ENCODE assay signal across 9 cellular contexts in the genomic region with DNA sequence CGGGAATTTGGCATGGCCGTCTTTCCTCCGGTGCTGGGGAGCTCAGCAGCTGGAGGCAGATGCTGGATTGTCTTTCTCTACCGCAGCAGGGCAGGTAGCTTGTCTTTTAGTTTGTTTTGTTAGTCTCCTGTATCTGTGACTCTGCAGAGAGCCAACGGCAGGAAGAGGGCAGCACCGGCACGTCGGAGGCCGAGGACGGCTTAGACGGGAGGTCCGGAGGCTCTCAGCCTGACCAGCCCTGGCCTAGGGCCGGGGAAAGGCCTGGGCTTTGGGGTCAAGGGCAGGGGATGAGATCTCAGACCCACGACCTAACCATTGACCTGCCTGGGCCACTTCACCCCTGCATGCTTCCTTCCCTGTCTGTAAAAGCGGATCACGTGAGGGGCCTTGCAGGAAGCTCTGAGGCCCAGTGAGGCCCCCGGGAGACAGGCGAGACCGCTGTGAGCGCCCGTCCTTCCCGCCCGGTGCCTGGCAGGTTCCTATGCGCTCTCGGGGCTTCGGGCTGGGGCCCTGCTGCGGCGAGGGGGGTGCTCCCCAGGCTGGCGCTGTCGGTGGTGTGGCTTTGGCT.
DNase-seq lines count a peak whose midpoint lies in the region; ATAC-seq and TF ChIP-seq lines count a peak whose summit lies in the region.
"Had no signal": no experiment of that assay in that cellular context is flagged by ENCODE, and none has a peak within 500 bp of the region (broad histone marks: within the 10 kb centered on the region; RNA-seq: fewer than 3 reads in every experiment).

No MANE protein-coding gene starts in this region.

- H3K9me3 Mint-ChIP-seq in natural killer cell, result no peaks in the 10 kb centered on the region
- no peaks in the 10 kb centered on the region for H3K9me3 Mint-ChIP-seq in activated T-helper 2 cell treated with anti-CD3 and anti-CD28 coated beads, Interferon-gamma antibody, Interleukin-2, Interleukin-4, amounts not matched to agents 10 μg/mL and 5 μg/mL and 100 μg/mL, durations not matched to agents 14 hours and 24 hours and 36 hours
- H3K9me3 Mint-ChIP-seq: activated naive CD4-positive, alpha-beta T cell treated with anti-CD3 and anti-CD28 coated beads, Interleukin-2, amount 50 U/mL, for 24 hours had no signal

- H2AFZ ChIP-seq in smooth muscle cell (ENCODE audit: low read depth), result no peak overlapping the region

- peak; percentile 49 to 55 (median 50) for ATAC-seq in natural killer cell

- peak overlapping the region; percentile 50 to 78 for H3K27ac Mint-ChIP-seq in natural killer cell
- H3K27ac Mint-ChIP-seq in activated T-helper 2 cell treated with anti-CD3 and anti-CD28 coated beads, Interferon-gamma antibody, Interleukin-2, Interleukin-4, amounts not matched to agents 10 μg/mL and 5 μg/mL and 100 μg/mL, durations not matched to agents 14 hours and 24 hours and 36 hours, result no peak overlapping the region
- H3K27ac Mint-ChIP-seq: activated naive CD4-positive, alpha-beta T cell treated with anti-CD3 and anti-CD28 coated beads, Interleukin-2, amount 50 U/mL, for 24 hours had no signal

- no peaks in the 10 kb centered on the region for H3K27me3 ChIP-seq in smooth muscle cell (ENCODE audit: low read depth)

- no peaks in the 10 kb centered on the region for H3K79me2 ChIP-seq in smooth muscle cell (ENCODE audit: low read depth)

- H3K4me3 ChIP-seq in lower leg skin (ENCODE audit: low read depth, poor library complexity, severe bottlenecking) (no peak overlapping the region), smooth muscle cell (no peak overlapping the region)

- intact Hi-C loops in natural killer cell (cut with micrococcal nuclease) (loop anchor here (5.0 kb wide), 1 partner anchor 153 kb away; no protein-coding TSS in a partner anchor), lower leg skin (cut with DNase I; ENCODE audit: low total_unique reads) (loop anchor here (10.0 kb wide), 1 partner anchor 290 kb away; no protein-coding TSS in a partner anchor)
- intact Hi-C loops in activated T-helper 2 cell treated with anti-CD3 and anti-CD28 coated beads, Interferon-gamma antibody, Interleukin-2, Interleukin-4, amounts not matched to agents 10 μg/mL and 5 μg/mL and 100 μg/mL, durations not matched to agents 14 hours and 24 hours and 36 hours (cut with micrococcal nuclease), result no loop called here

- no peak for TF ChIP-seq POLR2A in erythroblast (IDR thresholded peaks at IDR 0.05; ENCODE audit: low read length)
- no peak for TF ChIP-seq POLR2A in lower leg skin (IDR thresholded peaks at IDR 0.05)

- H3K9ac ChIP-seq in smooth muscle cell (ENCODE audit: low read depth), result no peak overlapping the region

- no peaks in the 10 kb centered on the region for H3K36me3 Mint-ChIP-seq in natural killer cell
- H3K36me3 Mint-ChIP-seq in activated T-helper 2 cell treated with anti-CD3 and anti-CD28 coated beads, Interferon-gamma antibody, Interleukin-2, Interleukin-4, amounts not matched to agents 10 μg/mL and 5 μg/mL and 100 μg/mL, durations not matched to agents 14 hours and 24 hours and 36 hours (ENCODE audit: low read depth), result no peaks in the 10 kb centered on the region
- H3K36me3 Mint-ChIP-seq: activated naive CD4-positive, alpha-beta T cell treated with anti-CD3 and anti-CD28 coated beads, Interleukin-2, amount 50 U/mL, for 24 hours had no signal

- peaks cover 0 to 3% of the 10 kb centered on the region in 2 donors for H3K27me3 Mint-ChIP-seq in natural killer cell (ENCODE audit: low read depth in 2 of 2)
- peaks cover 12% of the 10 kb centered on the region for H3K27me3 Mint-ChIP-seq in activated T-helper 2 cell treated with anti-CD3 and anti-CD28 coated beads, Interferon-gamma antibody, Interleukin-2, Interleukin-4, amounts not matched to agents 10 μg/mL and 5 μg/mL and 100 μg/mL, durations not matched to agents 14 hours and 24 hours and 36 hours (ENCODE audit: low read depth)
- H3K27me3 Mint-ChIP-seq: activated naive CD4-positive, alpha-beta T cell treated with anti-CD3 and anti-CD28 coated beads, Interleukin-2, amount 50 U/mL, for 24 hours had no signal

- H3K9me3 ChIP-seq in smooth muscle cell (replicated peaks; ENCODE audit: low read depth), result no peaks in the 10 kb centered on the region

- H4K20me1 ChIP-seq in smooth muscle cell (ENCODE audit: low read depth), result no peaks in the 10 kb centered on the region

- H3K4me1 ChIP-seq in smooth muscle cell (ENCODE audit: low read depth), result peaks cover 4% of the 10 kb centered on the region

- H3K36me3 ChIP-seq in smooth muscle cell (ENCODE audit: low read depth), result no peaks in the 10 kb centered on the region

- H3K27ac ChIP-seq in smooth muscle cell (ENCODE audit: low read depth), result no peak overlapping the region

- 73 to 81% methylated on average over 22 to 30 of the region's 30 CpGs for WGBS in lower leg skin, 2 donors
- 86% methylated on average over 30 of the region's 30 CpGs for WGBS in smooth muscle cell (ENCODE audit: low lambda C conversion rate)

- no peak overlapping the region for H3K4me2 ChIP-seq in smooth muscle cell

- peaks cover 16 to 20% of the 10 kb centered on the region in 2 donors for H3K4me1 Mint-ChIP-seq in natural killer cell
- H3K4me1 Mint-ChIP-seq in activated T-helper 2 cell treated with anti-CD3 and anti-CD28 coated beads, Interferon-gamma antibody, Interleukin-2, Interleukin-4, amounts not matched to agents 10 μg/mL and 5 μg/mL and 100 μg/mL, durations not matched to agents 14 hours and 24 hours and 36 hours (ENCODE audit: low read depth), result peaks cover 3% of the 10 kb centered on the region

- no peaks in the 10 kb centered on the region for H3F3A ChIP-seq in smooth muscle cell (ENCODE audit: low read depth)

- peak overlapping the region; percentile 7 for H3K4me3 Mint-ChIP-seq in natural killer cell
- H3K4me3 Mint-ChIP-seq in activated T-helper 2 cell treated with anti-CD3 and anti-CD28 coated beads, Interferon-gamma antibody, Interleukin-2, Interleukin-4, amounts not matched to agents 10 μg/mL and 5 μg/mL and 100 μg/mL, durations not matched to agents 14 hours and 24 hours and 36 hours (ENCODE audit: low read depth), result no peak overlapping the region
- H3K4me3 Mint-ChIP-seq: activated naive CD4-positive, alpha-beta T cell treated with anti-CD3 and anti-CD28 coated beads, Interleukin-2, amount 50 U/mL, for 24 hours had no signal

- TF ChIP-seq CTCF in natural killer cell (IDR thresholded peaks at IDR 0.05), result no peak
- TF ChIP-seq CTCF in lower leg skin (IDR thresholded peaks at IDR 0.05), result no peak
- TF ChIP-seq CTCF in smooth muscle cell (IDR thresholded peaks at IDR 0.05; ENCODE audit: borderline replicate concordance, insufficient read depth, poor library complexity, severe bottlenecking), result no peak

- DNase-seq in ELF-1 (ENCODE audit: low read depth, low spot score) (peak; percentile 66), Kasumi-1 (lab: John Stamatoyannopoulos, UW) (peak; percentile 89 to 90), erythroblast (lab: John Stamatoyannopoulos, UW) (peak; percentile 46 to 57), natural killer cell (peak; percentile 26), HPDE6-E6E7 (ENCODE audit: extremely low spot score) (no peak), lower leg skin (ENCODE audit: low spot score in 2 of 2) (no peak), smooth muscle cell (lab: John Stamatoyannopoulos, UW; ENCODE audit: unreplicated experiment) (no peak)
- DNase-seq in activated T-helper 2 cell treated with anti-CD3 and anti-CD28 coated beads, Interferon-gamma antibody, Interleukin-2, Interleukin-4, amounts not matched to agents 10 μg/mL and 5 μg/mL and 100 μg/mL, durations not matched to agents 14 hours and 24 hours and 36 hours (ENCODE audit: low spot score), result no peak

Comparison
In these comparisons a context has a peak if more than half of its experiments do, and no peak if none do; other contexts are left out.
1. DNase-seq: peak in ELF-1 (single experiment), Kasumi-1 (2 of 2), erythroblast (2 of 2) and natural killer cell (single experiment); none in activated T-helper 2 cell treated with anti-CD3 and anti-CD28 coated beads, Interferon-gamma antibody, Interleukin-2, Interleukin-4, amounts not matched to agents 10 μg/mL and 5 μg/mL and 100 μg/mL, durations not matched to agents 14 hours and 24 hours and 36 hours (single experiment), HPDE6-E6E7 (single experiment), lower leg skin (0 of 2) and smooth muscle cell (single experiment).